15 cellular contexts compared by ENCODE assay signal in the genomic region with DNA sequence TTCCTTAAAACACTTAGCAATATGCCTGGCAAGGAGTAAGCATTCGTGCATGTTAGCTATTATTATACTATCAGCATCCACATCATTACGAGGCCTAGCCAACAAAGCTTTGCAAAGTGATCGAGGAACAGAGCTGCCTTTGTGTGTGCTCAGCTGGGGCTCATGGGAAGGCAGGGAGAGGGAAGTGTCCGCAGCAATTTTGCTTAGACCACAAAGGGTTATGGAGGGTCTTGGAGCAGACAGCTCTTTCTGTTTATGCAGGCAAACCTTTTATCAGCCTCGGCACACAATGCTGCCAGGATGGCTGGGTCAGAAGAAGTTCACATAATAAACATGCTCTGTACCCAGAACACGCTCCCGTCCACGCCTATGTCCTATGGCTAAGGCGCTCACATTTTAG. TPM values are rescaled to one million over a fixed set of nuclear protein-coding genes. Genes with fewer than 3 reads are reported as not detected.
A peak's percentile ranks its signal among the peaks of the same experiment; 100 is the strongest.
DNase-seq lines count a peak whose midpoint lies in the region; ATAC-seq and TF ChIP-seq lines count a peak whose summit lies in the region.
"Had no signal": no experiment of that assay in that cellular context is flagged by ENCODE, and none has a peak within 500 bp of the region (broad histone marks: within the 10 kb centered on the region; RNA-seq: fewer than 3 reads in every experiment).

No MANE protein-coding gene starts in this region.

- H3K27me3 Mint-ChIP-seq in brain: no peaks in the 10 kb centered on the region

- intact Hi-C loops in right cardiac atrium (cut with DNase I): no loop called here

- H3K4me3 Mint-ChIP-seq in brain: peak overlapping the region in 3 of 5 experiments; percentile 16 to 54 (median 48)
- H3K4me3 Mint-ChIP-seq: activated T-helper 1 cell treated with anti-CD3 and anti-CD28 coated beads, Interleukin-12 subunit alpha, Interleukin-12 subunit beta, Interleukin-2, Interleukin-4 antibody, amounts not matched to agents 30 ng/mL and 10 ng/mL and 1 ng/mL, durations not matched to agents 14 hours and 24 hours and 36 hours; CD4-positive, CD25-positive, alpha-beta regulatory T cell had no signal

- peak overlapping the region; percentile 54 to 88 (median 70) for H3K27ac Mint-ChIP-seq in brain
- H3K27ac Mint-ChIP-seq: activated T-helper 1 cell treated with anti-CD3 and anti-CD28 coated beads, Interleukin-12 subunit alpha, Interleukin-12 subunit beta, Interleukin-2, Interleukin-4 antibody, amounts not matched to agents 30 ng/mL and 10 ng/mL and 1 ng/mL, durations not matched to agents 14 hours and 24 hours and 36 hours had no signal

- peaks cover 11 to 26% (median 19%) of the 10 kb centered on the region in 5 experiments for H3K9me3 Mint-ChIP-seq in brain
- H3K9me3 Mint-ChIP-seq: activated T-helper 1 cell treated with anti-CD3 and anti-CD28 coated beads, Interleukin-12 subunit alpha, Interleukin-12 subunit beta, Interleukin-2, Interleukin-4 antibody, amounts not matched to agents 30 ng/mL and 10 ng/mL and 1 ng/mL, durations not matched to agents 14 hours and 24 hours and 36 hours had no signal

- H3K27ac ChIP-seq in right cardiac atrium (ENCODE audit: low read length): peak overlapping the region; percentile 49
- H3K27ac ChIP-seq: parathyroid adenoma, VCaP had no signal

- WGBS in right cardiac atrium: 25% methylated on average over 9 of the region's 9 CpGs

- peaks cover 33% of the 10 kb centered on the region for H3K4me1 Mint-ChIP-seq in brain
- H3K4me1 Mint-ChIP-seq: CD4-positive, CD25-positive, alpha-beta regulatory T cell had no signal

- H3K36me3 Mint-ChIP-seq in brain: peaks cover 8% of the 10 kb centered on the region
- H3K36me3 Mint-ChIP-seq: CD4-positive, CD25-positive, alpha-beta regulatory T cell had no signal

- ATAC-seq in right cardiac atrium (peak; percentile 77), HG03571 (IDR thresholded peaks at IDR 0.05; ENCODE audit: unreplicated experiment) (no peak), GM21423 (IDR thresholded peaks at IDR 0.05; ENCODE audit: unreplicated experiment) (no peak)

- no peaks in the 10 kb centered on the region for H3K9me3 ChIP-seq in right cardiac atrium (ENCODE audit: control insufficient read depth, low read length)

- H3K27me3 ChIP-seq in right cardiac atrium (ENCODE audit: control insufficient read depth, insufficient read depth): no peaks in the 10 kb centered on the region

- DNase-seq in GM03348 (ENCODE audit: low spot score): peak; percentile 25
- peak; percentile 39 to 87 (median 65) for DNase-seq in right cardiac atrium
- DNase-seq in pons (ENCODE audit: low spot score): peak; percentile 93
- DNase-seq in EL: no peak
- no peak for DNase-seq in NCI-H226
- DNase-seq: CD4-positive, CD25-positive, alpha-beta regulatory T cell; effector CD8-positive, alpha-beta T cell; NCI-H1694 treated with DMSO at 0.1 percent for 48 hours; RPMI8226 had no signal

- peaks cover 8% of the 10 kb centered on the region for H3K4me1 ChIP-seq in right cardiac atrium (ENCODE audit: control insufficient read depth, insufficient read depth, low read length)

- no peak overlapping the region for H3K4me3 ChIP-seq in right cardiac atrium (ENCODE audit: low read length)

- TF ChIP-seq CTCF in brain (conservative IDR thresholded peaks at IDR 0.05): no peak

RNA-seq across cellular contexts. Expression of a gene that starts 10.9 kb away (rescaled TPM):
- polyA plus RNA-seq in brain (ENCODE audit: insufficient read depth, low read depth, low replicate concordance): 236 TPM
- total RNA-seq in right cardiac atrium: 1,000 to 10,000 TPM; 2,567 to 3,299 (median 2,969) TPM
- 2,307 TPM for polyA plus RNA-seq in right cardiac atrium
- total RNA-seq: activated T-helper 1 cell treated with anti-CD3 and anti-CD28 coated beads, Interleukin-12 subunit alpha, Interleukin-12 subunit beta, Interleukin-2, Interleukin-4 antibody, amounts not matched to agents 30 ng/mL and 10 ng/mL and 1 ng/mL, durations not matched to agents 14 hours and 24 hours and 36 hours; CD4-positive, CD25-positive, alpha-beta regulatory T cell had no signal

Comparison
In these comparisons a context has a peak if more than half of its experiments do, and no peak if none do; other contexts are left out.
1. DNase-seq: peak in GM03348 (single experiment), right cardiac atrium (3 of 3) and pons (single experiment); none in EL (single experiment) and NCI-H226 (single experiment).
2. ATAC-seq: peak in right cardiac atrium (2 of 2); none in HG03571 (single experiment) and GM21423 (single experiment).